ENCODE assay signal across 20 cellular contexts in the genomic region with DNA sequence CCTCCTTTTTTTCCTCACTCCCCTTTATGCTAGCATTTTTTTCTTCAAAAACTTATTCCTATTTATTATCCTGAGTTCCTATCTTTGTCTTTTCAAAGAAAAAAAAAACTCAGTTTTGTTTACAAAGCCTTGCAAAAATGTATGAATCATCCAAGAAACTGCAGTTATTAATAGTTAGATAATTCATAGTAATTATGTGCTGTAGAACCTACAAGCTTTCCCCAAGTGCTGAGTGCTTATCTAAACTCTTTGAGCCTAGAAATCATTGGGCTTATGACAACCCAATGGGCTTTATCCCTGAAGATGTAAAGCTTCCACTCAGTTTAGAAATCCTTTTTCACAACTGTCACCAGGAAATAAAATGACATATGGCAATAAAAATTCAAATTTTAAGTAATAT.
DNase-seq lines count a peak whose midpoint lies in the region; ATAC-seq and TF ChIP-seq lines count a peak whose summit lies in the region.
"Had no signal": no experiment of that assay in that cellular context is flagged by ENCODE, and none has a peak within 500 bp of the region (broad histone marks: within the 10 kb centered on the region; RNA-seq: fewer than 3 reads in every experiment).

No MANE protein-coding gene starts in this region.

- dilution Hi-C loops in IMR-90 (cut with HindIII; ENCODE audit: low sequenced_read_pairs, unreplicated experiment) = no loop called here

- peaks cover 0 to 34% of the 10 kb centered on the region in 2 experiments; a peak in 3 of 4 replicates for H3K79me1 ChIP-seq in IMR-90 (ENCODE audit: low read depth in 1 of 2, low read length in 2 of 2)

- H2BK120ac ChIP-seq in IMR-90 (ENCODE audit: low read depth, low read length) = no peak overlapping the region

- H3K9me3 Mint-ChIP-seq in activated B cell treated with CpG ODN at 0.5 μM for 24 hours = no peaks in the 10 kb centered on the region
- peaks cover 0 to 6% (median 4%) of the 10 kb centered on the region in 7 donors for H3K9me3 Mint-ChIP-seq in naive B cell
- H3K9me3 Mint-ChIP-seq: CD4-positive, alpha-beta memory T cell had no signal

- peak; percentile 21 for DNase-seq in IMR-90
- no peak for DNase-seq in activated B cell treated with CpG ODN at 0.5 μM for 24 hours
- DNase-seq in naive B cell = no peak
- DNase-seq in NOMO-1 treated with dmso at 0.1 percent for 144 hours (lab: John Stamatoyannopoulos, UW; ENCODE audit: unreplicated experiment) = no peak
- DNase-seq: BE2C; Calu3; CD4-positive, alpha-beta memory T cell; KG1; NCI-H1105 treated with DMSO at 0.1 percent for 48 hours; NCI-H1694 treated with DMSO at 0.1 percent for 48 hours; NCI-H2107; NCI-H510A; NCI-H774; SJCRH30; SW 1271 had no signal

- peak overlapping the region; percentile 73 to 92 (median 82) for H3K4me2 ChIP-seq in BLaER1 treated with 17β-estradiol and CSF1 and Interleukin-3, amounts not matched to agents 10 nM and 100 nM
- H3K4me2 ChIP-seq in IMR-90 (ENCODE audit: low read depth, low read length) = peak overlapping the region; percentile 72; the same call in 1 of the 2 replicates

- no peak overlapping the region; a peak in 1 of 4 replicates for H4K8ac ChIP-seq in IMR-90 (ENCODE audit: low read depth in 2 of 2, low read length in 2 of 2)

- H4K20me1 ChIP-seq in BLaER1 treated with 17β-estradiol and CSF1 and Interleukin-3, amounts not matched to agents 10 nM and 100 nM = no peaks in the 10 kb centered on the region
- no peaks in the 10 kb centered on the region for H4K20me1 ChIP-seq in IMR-90 (ENCODE audit: insufficient read depth, low read length)

- POLR2A ChIA-PET in IMR-90 (lab: Charles Lee; ENCODE audit: unreplicated experiment) (no interaction called here), activated B cell treated with CpG ODN at 0.5 μM for 24 hours (lab: Charles Lee) (interaction anchor here (0.9 to 1.4 kb wide), 4 partner anchors 10 to 232 kb away, joined by 3 to 6 read pairs (median 4); a partner anchor contains a TSS)

- H3K4me1 ChIP-seq in BLaER1 treated with 17β-estradiol and CSF1 and Interleukin-3, amounts not matched to agents 10 nM and 100 nM = peaks cover 83 to 100% (median 96%) of the 10 kb centered on the region in 10 experiments
- H3K4me1 ChIP-seq in IMR-90 (ENCODE audit: control insufficient read depth, insufficient read depth, low read length) = peaks cover 5% of the 10 kb centered on the region; the same call in 1 of the 2 replicates
- H3K4me1 ChIP-seq: BE2C, SJCRH30 had no signal

- intact Hi-C loops in IMR-90 (cut with micrococcal nuclease) = loop anchor here (5.0 kb wide), 1 partner anchor 51 kb away; no protein-coding TSS in a partner anchor
- intact Hi-C loops in activated B cell treated with CpG ODN at 0.5 μM for 24 hours (cut with micrococcal nuclease) = loop anchor here (5.0 kb wide), 2 partner anchors 214 to 259 kb away; a partner anchor contains a TSS

- H2BK15ac ChIP-seq in IMR-90 (ENCODE audit: low read depth, low read length) = no peak overlapping the region

- H3K4me3 Mint-ChIP-seq in activated B cell treated with CpG ODN at 0.5 μM for 24 hours (peak overlapping the region; percentile 49), naive B cell (peak overlapping the region in 7 of 8 donors; percentile 2 to 87 (median 55))
- H3K4me3 Mint-ChIP-seq: CD4-positive, alpha-beta memory T cell had no signal

- H3K56ac ChIP-seq in IMR-90 (ENCODE audit: extremely low read depth, insufficient read depth, low read length) = no peak overlapping the region

- no peak overlapping the region for H3K23ac ChIP-seq in IMR-90 (ENCODE audit: low read depth, low read length)

- no peak overlapping the region for H2BK5ac ChIP-seq in IMR-90 (ENCODE audit: low read depth, low read length, poor library complexity, severe bottlenecking)

- peak overlapping the region in 2 of 10 experiments; percentile 42 to 46; a peak in 4 of 20 replicates for H3K4me3 ChIP-seq in BLaER1 treated with 17β-estradiol and CSF1 and Interleukin-3, amounts not matched to agents 10 nM and 100 nM
- H3K4me3 ChIP-seq in IMR-90 (ENCODE audit: insufficient read depth, low read depth, low read length) = no peak overlapping the region
- H3K4me3 ChIP-seq: SJCRH30 had no signal

- H3K36me3 Mint-ChIP-seq in activated B cell treated with CpG ODN at 0.5 μM for 24 hours (ENCODE audit: low read depth) (peaks cover 15% of the 10 kb centered on the region), naive B cell (peaks cover 10 to 13% of the 10 kb centered on the region in 2 donors)
- H3K36me3 Mint-ChIP-seq: CD4-positive, alpha-beta memory T cell had no signal

- ATAC-seq in IMR-90 (ENCODE audit: low read depth) (peak; percentile 80), activated B cell treated with CpG ODN at 0.5 μM for 24 hours (ENCODE audit: low read depth) (no peak), naive B cell (ENCODE audit: low read depth in 2 of 2) (no peak), HG03354 (IDR thresholded peaks at IDR 0.05; ENCODE audit: poor library complexity, severe bottlenecking, unreplicated experiment) (no peak), GM18505 (IDR thresholded peaks at IDR 0.05; ENCODE audit: unreplicated experiment) (no peak), GM19023 (IDR thresholded peaks at IDR 0.05; ENCODE audit: unreplicated experiment) (no peak)
- ATAC-seq: HCT116 had no signal

- H3K27ac ChIP-seq in BLaER1 treated with 17β-estradiol and CSF1 and Interleukin-3, amounts not matched to agents 10 nM and 100 nM = peak overlapping the region in 9 of 11 experiments; percentile 67 to 93 (median 88); a peak in 18 of 22 replicates
- no peak overlapping the region for H3K27ac ChIP-seq in IMR-90 (ENCODE audit: insufficient read depth, low read length)
- H3K27ac ChIP-seq: SJCRH30 had no signal

- H3K4me1 Mint-ChIP-seq in activated B cell treated with CpG ODN at 0.5 μM for 24 hours = peaks cover 83% of the 10 kb centered on the region
- H3K4me1 Mint-ChIP-seq in naive B cell = peaks cover 46 to 76% (median 51%) of the 10 kb centered on the region in 3 donors

- no peak overlapping the region for H4K91ac ChIP-seq in IMR-90 (ENCODE audit: insufficient read depth, low read depth, low read length)

- TF ChIP-seq CTCF in IMR-90 (conservative IDR thresholded peaks at IDR 0.05; ENCODE audit: low read depth, low read length) (no peak), activated B cell treated with CpG ODN at 0.5 μM for 24 hours (IDR thresholded peaks at IDR 0.05) (no peak)

- no peaks in the 10 kb centered on the region for H3K27me3 Mint-ChIP-seq in activated B cell treated with CpG ODN at 0.5 μM for 24 hours
- no peaks in the 10 kb centered on the region for H3K27me3 Mint-ChIP-seq in naive B cell

- no peak for TF ChIP-seq RAD21 in IMR-90 (IDR thresholded peaks at IDR 0.05; ENCODE audit: low read length)

- peak overlapping the region in 9 of 11 experiments; percentile 4 to 76 (median 71); a peak in 14 of 22 replicates for H3K9ac ChIP-seq in BLaER1 treated with 17β-estradiol and CSF1 and Interleukin-3, amounts not matched to agents 10 nM and 100 nM
- H3K9ac ChIP-seq in IMR-90 (ENCODE audit: low read depth, low read length) = no peak overlapping the region

- no peak overlapping the region for H2BK20ac ChIP-seq in IMR-90 (ENCODE audit: low read depth, low read length)

- H3K36me3 ChIP-seq in BLaER1 treated with 17β-estradiol and CSF1 and Interleukin-3, amounts not matched to agents 10 nM and 100 nM = no peaks in the 10 kb centered on the region; a peak in 1 of 22 replicates
- H3K36me3 ChIP-seq in IMR-90 (ENCODE audit: control insufficient read depth, insufficient read depth, low read length) = no peaks in the 10 kb centered on the region
- H3K36me3 ChIP-seq: BE2C, SJCRH30 had no signal

- no peak overlapping the region for H2AK9ac ChIP-seq in IMR-90 (replicated peaks; ENCODE audit: low read depth, low read length, poor library complexity)

- H3K9me1 ChIP-seq in IMR-90 (ENCODE audit: insufficient read depth, low read length) = peaks cover 5% of the 10 kb centered on the region

- no peak for TF ChIP-seq POLR2A in IMR-90 (IDR thresholded peaks at IDR 0.05; ENCODE audit: low read depth, low read length)
- TF ChIP-seq POLR2A in GM18505 (IDR thresholded peaks at IDR 0.05; ENCODE audit: borderline replicate concordance, extremely low read depth, insufficient read depth, insufficient read length) = no peak

- H3K9me3 ChIP-seq in BLaER1 treated with 17β-estradiol and CSF1 and Interleukin-3, amounts not matched to agents 10 nM and 100 nM (replicated peaks in 1 of 11) = no peaks in the 10 kb centered on the region
- no peaks in the 10 kb centered on the region for H3K9me3 ChIP-seq in IMR-90 (ENCODE audit: control insufficient read depth, insufficient read depth, low read length)
- H3K9me3 ChIP-seq: BE2C, SJCRH30 had no signal

- H3K14ac ChIP-seq in IMR-90 (replicated peaks; ENCODE audit: low read depth, low read length) = peak overlapping the region; percentile 57; the same call in 1 of the 2 replicates

- CTCF ChIA-PET in IMR-90 (lab: Yijun Ruan, JAX) = interaction anchor here (1.1 kb wide), 1 partner anchor 37 kb away, joined by 3 read pairs; no protein-coding TSS in a partner anchor
- CTCF ChIA-PET in activated B cell treated with CpG ODN at 0.5 μM for 24 hours (lab: Charles Lee) = interaction anchor here (0.8 to 1.1 kb wide), 3 partner anchors 16 to 185 kb away, joined by 3 to 4 read pairs (median 3); no protein-coding TSS in a partner anchor

- H3K27ac Mint-ChIP-seq in activated B cell treated with CpG ODN at 0.5 μM for 24 hours = peak overlapping the region; percentile 91
- H3K27ac Mint-ChIP-seq in naive B cell = peak overlapping the region; percentile 81 to 93 (median 88)
- H3K27ac Mint-ChIP-seq: CD4-positive, alpha-beta memory T cell had no signal

- no peak overlapping the region; the same call in 1 of the 2 replicates for H3K18ac ChIP-seq in IMR-90 (ENCODE audit: low read depth, low read length)

- H4K5ac ChIP-seq in IMR-90 (ENCODE audit: low read depth, low read length) = no peak overlapping the region

- BruUV-seq in IMR-90 (replicated peaks; lab: Mats Ljungman, UMichigan) = no TSS peak

- H3K27me3 ChIP-seq in BLaER1 treated with 17β-estradiol and CSF1 and Interleukin-3, amounts not matched to agents 10 nM and 100 nM = no peaks in the 10 kb centered on the region
- H3K27me3 ChIP-seq in IMR-90 (ENCODE audit: control insufficient read depth, insufficient read depth, low read length) = no peaks in the 10 kb centered on the region
- H3K27me3 ChIP-seq: BE2C, SJCRH30 had no signal

- H2AK5ac ChIP-seq in IMR-90 (ENCODE audit: low read depth, low read length) = no peak overlapping the region

- H3K4ac ChIP-seq in IMR-90 (ENCODE audit: low read depth, low read length) = no peak overlapping the region

- in situ Hi-C loops in IMR-90 (cut with MboI; ENCODE audit: low sequenced_read_pairs) = no loop called here

- no peak overlapping the region for H2AFZ ChIP-seq in IMR-90 (replicated peaks; ENCODE audit: low read length, poor library complexity)

TF ChIP-seq in IMR-90, 13 proteins besides CTCF, POLR2A, EP300 and RAD21 (continues in another document):
- TF ChIP-seq RFX5 (IDR thresholded peaks at IDR 0.05; ENCODE audit: low read depth, low read length) = no peak
- TF ChIP-seq FOS (IDR thresholded peaks at IDR 0.05; ENCODE audit: low read depth, low read length) = no peak
